Comparison of ENCODE assay signal across 3 cellular contexts in genomic region chr17:65697661-65698060, GRCh38.
TF ChIP-seq lines count a peak whose summit lies in the region.

No MANE protein-coding gene starts in this region.

TF ChIP-seq in A549, 52 proteins besides CTCF, POLR2A, EP300 and RAD21:
- no peak for TF ChIP-seq HOXB5 (CRISPR knock-in tag; IDR thresholded peaks at IDR 0.05)
- TF ChIP-seq ESRRA (IDR thresholded peaks at IDR 0.05; ENCODE audit: borderline replicate concordance, low read length), result no peak
- no peak for TF ChIP-seq HES2 (IDR thresholded peaks at IDR 0.05)
- no peak for TF ChIP-seq NFE2L2 (conservative IDR thresholded peaks at IDR 0.05; ENCODE audit: low read length)
- TF ChIP-seq, protein P1, sequence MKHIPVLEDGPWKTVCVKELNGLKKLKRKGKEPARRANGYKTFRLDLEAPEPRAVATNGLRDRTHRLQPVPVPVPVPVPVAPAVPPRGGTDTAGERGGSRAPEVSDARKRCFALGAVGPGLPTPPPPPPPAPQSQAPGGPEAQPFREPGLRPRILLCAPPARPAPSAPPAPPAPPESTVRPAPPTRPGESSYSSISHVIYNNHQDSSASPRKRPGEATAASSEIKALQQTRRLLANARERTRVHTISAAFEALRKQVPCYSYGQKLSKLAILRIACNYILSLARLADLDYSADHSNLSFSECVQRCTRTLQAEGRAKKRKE (CRISPR knock-in tag; IDR thresholded peaks at IDR 0.05; ENCODE audit: low read depth), result no peak
- no peak for TF ChIP-seq KDM1A (IDR thresholded peaks at IDR 0.05; ENCODE audit: low read depth)

TF ChIP-seq in IMR-90, 13 proteins besides CTCF, POLR2A, EP300 and RAD21:
- TF ChIP-seq RFX5 (IDR thresholded peaks at IDR 0.05; ENCODE audit: low read depth, low read length) (no peak), RCOR1 (IDR thresholded peaks at IDR 0.05; ENCODE audit: insufficient replicate concordance, low read length) (no peak), NFE2L2 (IDR thresholded peaks at IDR 0.05; ENCODE audit: low read depth, low read length) (no peak)

TF ChIP-seq in H1, 55 proteins besides CTCF, POLR2A, EP300 and RAD21:
- no peak for TF ChIP-seq SP2 (IDR thresholded peaks at IDR 0.05; ENCODE audit: low read length)
- no peak for TF ChIP-seq NANOG (IDR thresholded peaks at IDR 0.05; ENCODE audit: insufficient read depth, low read depth, low read length, poor library complexity, severe bottlenecking)
- TF ChIP-seq CEBPB (IDR thresholded peaks at IDR 0.05; ENCODE audit: low read depth, low read length), result no peak
- TF ChIP-seq POLR2AphosphoS5 (IDR thresholded peaks at IDR 0.05; ENCODE audit: low read depth, low read length), result no peak
- no peak for TF ChIP-seq CHD2 (IDR thresholded peaks at IDR 0.05; ENCODE audit: low read length)
- no peak for TF ChIP-seq SUZ12 (IDR thresholded peaks at IDR 0.05; ENCODE audit: low read length)
- TF ChIP-seq BCL11A (IDR thresholded peaks at IDR 0.05; ENCODE audit: low read depth in 2 of 2, low read length in 2 of 2), result no peak
- TF ChIP-seq RXRA (IDR thresholded peaks at IDR 0.05; ENCODE audit: insufficient read depth, low read depth, low read length), result no peak
- no peak for TF ChIP-seq BACH1 (IDR thresholded peaks at IDR 0.05; ENCODE audit: low read length)
- TF ChIP-seq MAFK (IDR thresholded peaks at IDR 0.05; ENCODE audit: low read depth, low read length), result no peak
- TF ChIP-seq SAP30 (IDR thresholded peaks at IDR 0.05; ENCODE audit: insufficient read depth, insufficient replicate concordance, low read length), result no peak
